Comparison of ENCODE assay signal across 14 cellular contexts in genomic region chr2:134590679-134591078, GRCh38.
DNase-seq lines count a peak whose midpoint lies in the region; ATAC-seq, FAIRE-seq and TF ChIP-seq lines count a peak whose summit lies in the region.
"Had no signal": no experiment of that assay in that cellular context is flagged by ENCODE, and none has a peak within 500 bp of the region (broad histone marks: within the 10 kb centered on the region; RNA-seq: fewer than 3 reads in every experiment).

No MANE protein-coding gene starts in this region.

- no peak overlapping the region for H3K9ac ChIP-seq in GM12878 (ENCODE audit: control insufficient read depth, insufficient read depth, low read length)
- H3K9ac ChIP-seq: BLaER1 treated with 17β-estradiol and CSF1 and Interleukin-3, amounts not matched to agents 10 nM and 100 nM had no signal

- POLR2A ChIA-PET in A549 (lab: Yijun Ruan, JAX) (no interaction called here), HEK293 (lab: Yijun Ruan, JAX) (no interaction called here), GM12878 (lab: Charles Lee) (no interaction called here)

- TF ChIP-seq CTCF in A549 (IDR thresholded peaks at IDR 0.05) (no peak), HEK293 (tag by site-specific recombination; IDR thresholded peaks at IDR 0.05) (no peak), GM12878 (IDR thresholded peaks at IDR 0.05 in 2 of 3, conservative IDR thresholded peaks at IDR 0.05 in 1 of 3; ENCODE audit: control insufficient read depth in 2 of 3, extremely low read depth in 1 of 3, insufficient read depth in 1 of 3, low read depth in 3 of 3, low read length in 3 of 3) (no peak), epithelial cell of esophagus (IDR thresholded peaks at IDR 0.05; ENCODE audit: insufficient read depth, low read depth, low read length, missing control alignments) (no peak)

- no peaks in the 10 kb centered on the region for H4K20me1 ChIP-seq in GM12878 (ENCODE audit: control insufficient read depth, insufficient read depth)
- H4K20me1 ChIP-seq: BLaER1 treated with 17β-estradiol and CSF1 and Interleukin-3, amounts not matched to agents 10 nM and 100 nM had no signal

- no peak overlapping the region for H3K4me2 ChIP-seq in A549
- H3K4me2 ChIP-seq in GM12878 (ENCODE audit: control insufficient read depth, insufficient read depth) = no peak overlapping the region
- H3K4me2 ChIP-seq: BLaER1 treated with 17β-estradiol and CSF1 and Interleukin-3, amounts not matched to agents 10 nM and 100 nM had no signal

- peaks cover 7% of the 10 kb centered on the region for H3K9me3 ChIP-seq in A549
- H3K9me3 ChIP-seq in HEK293 (ENCODE audit: control insufficient read depth, insufficient read depth, low read depth, low read length) = no peaks in the 10 kb centered on the region
- H3K9me3 ChIP-seq in GM12878 (replicated peaks; ENCODE audit: control insufficient read depth, insufficient read depth, low read length) = peaks cover 12% of the 10 kb centered on the region; the same call in 2 of the 3 replicates

- no peak for TF ChIP-seq EP300 in A549 (IDR thresholded peaks at IDR 0.05)
- TF ChIP-seq EP300 in GM12878 (IDR thresholded peaks at IDR 0.05; ENCODE audit: borderline replicate concordance in 1 of 2, control insufficient read depth in 1 of 2, low read depth in 2 of 2, low read length in 2 of 2) = no peak

- no peaks in the 10 kb centered on the region for H3K79me2 ChIP-seq in GM12878 (ENCODE audit: control insufficient read depth, insufficient read depth, low read length)

- in situ Hi-C loops in GM12878 (cut with MboI) = no loop called here

- TF ChIP-seq POLR2A in A549 (IDR thresholded peaks at IDR 0.05; ENCODE audit: low read length) (no peak), GM12878 (IDR thresholded peaks at IDR 0.05; ENCODE audit: low read depth, low read length) (no peak)

- no peak for DNase-seq in A549 (ENCODE audit: low read depth in 1 of 2, low spot score in 1 of 2)
- DNase-seq in GM12878 (ENCODE audit: low read depth, low spot score) = no peak
- DNase-seq in epithelial cell of esophagus (ENCODE audit: low read depth) = peak; percentile 27
- DNase-seq in SIG-M5 treated with dmso at 0.1 percent for 504 hours (lab: John Stamatoyannopoulos, UW; ENCODE audit: unreplicated experiment) = no peak
- DNase-seq in 8988T = no peak
- DNase-seq: AML-193; CD4-positive, CD25-positive, alpha-beta regulatory T cell; DMS79; GOT3; HCEC 1CT had no signal

- SMC1A ChIA-PET in GM12878 (lab: Charles Lee; ENCODE audit: uncharacterized antibody, unreplicated experiment) = no interaction called here

- H3K4me3 ChIP-seq in A549 (no peak overlapping the region), HEK293 (ENCODE audit: low read depth, low read length) (no peak overlapping the region), GM12878 (no peak overlapping the region), epithelial cell of esophagus (ENCODE audit: low read length) (no peak overlapping the region)
- H3K4me3 ChIP-seq: BLaER1 treated with 17β-estradiol and CSF1 and Interleukin-3, amounts not matched to agents 10 nM and 100 nM had no signal

- H3K27me3 ChIP-seq in GM12878 (replicated peaks in 1 of 2; ENCODE audit: control insufficient read depth in 2 of 2, insufficient read depth in 2 of 2, low read length in 1 of 2) = no peaks in the 10 kb centered on the region
- H3K27me3 ChIP-seq: BLaER1 treated with 17β-estradiol and CSF1 and Interleukin-3, amounts not matched to agents 10 nM and 100 nM had no signal

- H3K4me1 ChIP-seq in A549 (no peaks in the 10 kb centered on the region), HEK293 (ENCODE audit: control insufficient read depth, insufficient read depth, low read length) (no peaks in the 10 kb centered on the region), GM12878 (ENCODE audit: control insufficient read depth, insufficient read depth, low read length) (no peaks in the 10 kb centered on the region; the same call in 1 of the 2 replicates)

- CTCF ChIA-PET in A549 (lab: Yijun Ruan, JAX) = no interaction called here
- CTCF ChIA-PET in HEK293 (lab: Yijun Ruan, JAX) = no interaction called here
- CTCF ChIA-PET in GM12878 (lab: Yijun Ruan, JAX) = no interaction called here

- no TSS peak for BruUV-seq in GM12878 (replicated peaks; lab: Mats Ljungman, UMichigan)

- TF ChIP-seq RAD21 in A549 (conservative IDR thresholded peaks at IDR 0.05 in 1 of 2, IDR thresholded peaks at IDR 0.05 in 1 of 2) = no peak
- no peak for TF ChIP-seq RAD21 in GM12878 (IDR thresholded peaks at IDR 0.05; ENCODE audit: insufficient read depth, low read depth, low read length)

- ATAC-seq in A549 (no peak), GM12878 (no peak), GM21367 (IDR thresholded peaks at IDR 0.05; ENCODE audit: unreplicated experiment) (no peak)

- H3K27ac ChIP-seq in A549 (no peak overlapping the region), HEK293 (ENCODE audit: extremely low read depth, low read depth, low read length) (no peak overlapping the region), GM12878 (ENCODE audit: control insufficient read depth, insufficient read depth) (no peak overlapping the region)
- H3K27ac ChIP-seq: BLaER1 treated with 17β-estradiol and CSF1 and Interleukin-3, amounts not matched to agents 10 nM and 100 nM had no signal

- intact Hi-C loops in GM12878 (cut with micrococcal nuclease; ENCODE audit: unreplicated experiment) = no loop called here

- H3K36me3 ChIP-seq in HEK293 (ENCODE audit: control insufficient read depth in 2 of 2, insufficient read depth in 1 of 2, low read length in 2 of 2) (no peaks in the 10 kb centered on the region), GM12878 (ENCODE audit: control insufficient read depth in 2 of 2, insufficient read depth in 2 of 2, low read length in 1 of 2) (no peaks in the 10 kb centered on the region)

- no peak for FAIRE-seq in A549 (lab: Jason Lieb, UNC)
- no peak for FAIRE-seq in GM12878 (lab: Jason Lieb, UNC)
- FAIRE-seq: GM12891 had no signal

- WGBS in A549 (ENCODE audit: missing lambda C conversion rate) = 16% methylated on average over 1 of the region's 1 CpG
- WGBS in GM12878 (ENCODE audit: insufficient coverage, insufficient replicate concordance, low lambda C conversion rate, missing lambda C conversion rate) = 89% methylated on average over 1 of the region's 1 CpG

- no peak overlapping the region for H2AFZ ChIP-seq in GM12878 (ENCODE audit: control insufficient read depth, low read depth, low read length)

- RAD21 ChIA-PET in GM12878 (lab: Charles Lee; ENCODE audit: unreplicated experiment) = no interaction called here

TF ChIP-seq in A549, 52 proteins besides CTCF, POLR2A, EP300 and RAD21 (continues in another document):
- TF ChIP-seq PBX3 (IDR thresholded peaks at IDR 0.05) (no peak), USF2 (IDR thresholded peaks at IDR 0.05) (no peak)

TF ChIP-seq in HEK293, 187 proteins besides CTCF, POLR2A, EP300 and RAD21 (continues in another document):
- TF ChIP-seq BCL6B (tag by site-specific recombination; IDR thresholded peaks at IDR 0.05) (no peak), ZNF416 (tag by site-specific recombination; IDR thresholded peaks at IDR 0.05) (no peak), ZSCAN18 (tag by site-specific recombination; IDR thresholded peaks at IDR 0.05) (no peak), ZNF433 (tag by site-specific recombination; IDR thresholded peaks at IDR 0.05; ENCODE audit: low read depth) (no peak)

TF ChIP-seq in GM12878, 131 proteins besides CTCF, POLR2A, EP300 and RAD21:
- peak; percentile 90 for TF ChIP-seq CBX5 (IDR thresholded peaks at IDR 0.05; ENCODE audit: low read depth)
- no peak for TF ChIP-seq ZNF622 (IDR thresholded peaks at IDR 0.05)
